ENCODE assay signal across 8 cellular contexts in genomic region chrX:17736856-17737706, GRCh38. TPM values are rescaled to one million over a fixed set of nuclear protein-coding genes. Genes with fewer than 3 reads are reported as not detected.
DNase-seq lines count a peak whose midpoint lies in the region; ATAC-seq, FAIRE-seq and TF ChIP-seq lines count a peak whose summit lies in the region.

Gene SCML1 (plus strand): TSS chrX:17737493. CDS start chrX:17744187, 6,694 bp downstream.

- peaks cover 0 to 4% of the 10 kb centered on the region in 2 donors for H3K4me1 ChIP-seq in kidney (ENCODE audit: control insufficient read depth in 1 of 2, insufficient read depth in 1 of 2, low read depth in 1 of 2, low read length in 2 of 2)

- intact Hi-C loops in kidney (cut with DNase I), result no loop called here

- peak; percentile 46 for DNase-seq in GM13976 (ENCODE audit: low spot score)
- DNase-seq in NCI-H2227 (lab: John Stamatoyannopoulos, UW; ENCODE audit: unreplicated experiment), result peak; percentile 99
- peak; percentile 94 for DNase-seq in activated CD4-positive, alpha-beta T cell treated with anti-CD3 and anti-CD28 coated beads for 48 hours
- DNase-seq in kidney, result peak; percentile 99
- peak; percentile 87 for DNase-seq in stimulated activated CD4-positive, alpha-beta T cell treated with anti-CD3 and anti-CD28 coated beads, Interleukin-12 subunit alpha, Interleukin-12 subunit beta, amount 100 ng/mL, for 4 hours

- no peaks in the 10 kb centered on the region for H3K9me3 ChIP-seq in kidney (ENCODE audit: control insufficient read depth in 1 of 2, low read length in 2 of 2)

- peak within 1 kb of the TSS; percentile 65 to 93 for H3K9ac ChIP-seq in kidney (ENCODE audit: low read length in 2 of 2)

- ATAC-seq in HG03060 (IDR thresholded peaks at IDR 0.05; ENCODE audit: low read depth, unreplicated experiment), result peak; percentile 56
- ATAC-seq in GM21529 (IDR thresholded peaks at IDR 0.05; ENCODE audit: unreplicated experiment), result no peak

- TF ChIP-seq CTCF in GM13976 (IDR thresholded peaks at IDR 0.05; ENCODE audit: borderline replicate concordance, control extremely low read depth, extremely low read depth, insufficient read depth, missing control alignments) (no peak), kidney (IDR thresholded peaks at IDR 0.05; ENCODE audit: borderline replicate concordance, extremely low read depth, insufficient read depth) (no peak)

- H3K4me3 ChIP-seq in kidney (ENCODE audit: low read length in 2 of 2), result peak within 1 kb of the TSS; percentile 78 to 86

- peak within 1 kb of the TSS; percentile 73 for H3K27ac ChIP-seq in cingulate gyrus (ENCODE audit: low read depth, low read length)
- peak within 1 kb of the TSS; percentile 92 to 95 for H3K27ac ChIP-seq in kidney (ENCODE audit: low read depth in 2 of 2, low read length in 2 of 2)

- no peak for FAIRE-seq in kidney (lab: Jason Lieb, UNC)

- in situ Hi-C loops in GM13976 (cut with MboI; ENCODE audit: low sequenced_read_pairs, unreplicated experiment), result no loop called here

- no peaks in the 10 kb centered on the region for H3K36me3 ChIP-seq in kidney (ENCODE audit: control insufficient read depth in 1 of 2, insufficient read depth in 2 of 2, low read length in 2 of 2)

RNA-seq across cellular contexts. Expression of gene SCML1, which starts in this region (rescaled TPM):
- 9.9 TPM for total RNA-seq in kidney
- polyA plus RNA-seq in kidney (ENCODE audit: insufficient read depth, low read depth, low replicate concordance), result 8.5 TPM

Comparison
In these comparisons a context has a peak if more than half of its experiments do, and no peak if none do; other contexts are left out.
1. DNase-seq: peak in every context shown above with its lines; median percentile 99 in NCI-H2227; 99 in kidney; 94 in activated CD4-positive, alpha-beta T cell treated with anti-CD3 and anti-CD28 coated beads for 48 hours; 87 in stimulated activated CD4-positive, alpha-beta T cell treated with anti-CD3 and anti-CD28 coated beads, Interleukin-12 subunit alpha, Interleukin-12 subunit beta, amount 100 ng/mL, for 4 hours; 46 in GM13976.